27 cellular contexts compared by ENCODE assay signal in genomic region chr10:685613-686012, GRCh38.
"Had no signal": no experiment of that assay in that cellular context is flagged by ENCODE, and none has a peak within 500 bp of the region (broad histone marks: within the 10 kb centered on the region; RNA-seq: fewer than 3 reads in every experiment).

No MANE protein-coding gene starts in this region.

- H3K27ac ChIP-seq: suprapubic skin, testis, thoracic aorta, thyroid gland, tibial artery, upper lobe of left lung, upper lobe of right lung, uterus, vagina had no signal

- H3K9me3 ChIP-seq: stomach, suprapubic skin, testis, thoracic aorta, thyroid gland, tibial artery, tibial nerve, transverse colon, upper lobe of left lung, upper lobe of right lung, uterus, vagina had no signal

- ATAC-seq: stimulated activated effector memory CD8-positive, alpha-beta T cell treated with anti-CD3 and anti-CD28 coated beads, Interleukin-12 subunit alpha, Interleukin-12 subunit beta, amount 100 ng/mL, for 72 hours; stimulated activated naive CD8-positive, alpha-beta T cell treated with anti-CD3 and anti-CD28 coated beads, Interleukin-15, Interleukin-2, amounts not matched to agents 100 U/mL and 50 U/mL, for 24 hours; upper lobe of right lung had no signal

- DNase-seq: stimulated activated CD4-positive, alpha-beta T cell treated with anti-CD3 and anti-CD28 coated beads, Interleukin-2, amount 100 ng/mL, for 48 hours; stimulated activated CD4-positive, alpha-beta T cell treated with anti-CD3 and anti-CD28 coated beads, Interleukin-4, amount 100 ng/mL, for 1 hour; stimulated activated CD4-positive, alpha-beta T cell treated with anti-CD3 and anti-CD28 coated beads, Interleukin-4, amount 100 ng/mL, for 24 hours; stimulated activated CD4-positive, alpha-beta T cell treated with anti-CD3 and anti-CD28 coated beads, Interleukin-4, amount 100 ng/mL, for 4 hours; stimulated activated CD8-positive, alpha-beta memory T cell treated with anti-CD3 and anti-CD28 coated beads, Interleukin-4, amount 100 ng/mL, for 48 hours; stimulated activated naive CD4-positive, alpha-beta T cell; stimulated activated naive CD4-positive, alpha-beta T cell treated with Interleukin-2 at 50 U/mL for 16 hours; stimulated activated naive CD8-positive, alpha-beta T cell treated with anti-CD3 and anti-CD28 coated beads, Interleukin-15, amount 100 ng/mL, for 72 hours; stimulated activated naive CD8-positive, alpha-beta T cell treated with anti-CD3 and anti-CD28 coated beads, Interleukin-15, Interleukin-2, amounts not matched to agents 100 U/mL and 50 U/mL, for 24 hours; stomach; substantia nigra; testis; thyroid gland; tibial artery; transverse colon; trophoblast cell; upper lobe of right lung; uterus had no signal

- H3K36me3 ChIP-seq: stomach, suprapubic skin, thoracic aorta, thyroid gland, tibial artery, tibial nerve, transverse colon, upper lobe of left lung, upper lobe of right lung, uterus, vagina had no signal

- H3K4me3 Mint-ChIP-seq: stimulated activated effector memory CD8-positive, alpha-beta T cell treated with anti-CD3 and anti-CD28 coated beads, Interleukin-12 subunit alpha, Interleukin-12 subunit beta, amount 100 ng/mL, for 72 hours; stimulated activated memory B cell treated with anti-CD40 and anti-IgM and Interleukin-4, amounts not matched to agents 10 μg/mL and 1 μg/mL and 100 μg/mL, for 72 hours; stimulated activated naive CD8-positive, alpha-beta T cell treated with anti-CD3 and anti-CD28 coated beads, Interleukin-15, amount 100 ng/mL, for 72 hours; stimulated activated naive CD8-positive, alpha-beta T cell treated with anti-CD3 and anti-CD28 coated beads, Interleukin-15, Interleukin-2, amounts not matched to agents 100 ng/mL and 50 ng/mL, for 24 hours had no signal

- H3K27ac Mint-ChIP-seq: stimulated activated effector memory CD8-positive, alpha-beta T cell treated with anti-CD3 and anti-CD28 coated beads, Interleukin-12 subunit alpha, Interleukin-12 subunit beta, amount 100 ng/mL, for 72 hours; stimulated activated memory B cell treated with anti-CD40 and anti-IgM and Interleukin-4, amounts not matched to agents 10 μg/mL and 1 μg/mL and 100 μg/mL, for 72 hours; stimulated activated naive CD8-positive, alpha-beta T cell treated with anti-CD3 and anti-CD28 coated beads, Interleukin-15, amount 100 ng/mL, for 72 hours; stimulated activated naive CD8-positive, alpha-beta T cell treated with anti-CD3 and anti-CD28 coated beads, Interleukin-15, Interleukin-2, amounts not matched to agents 100 ng/mL and 50 ng/mL, for 24 hours; type B pancreatic cell had no signal

- H3K9me3 Mint-ChIP-seq: stimulated activated effector memory CD8-positive, alpha-beta T cell treated with anti-CD3 and anti-CD28 coated beads, Interleukin-12 subunit alpha, Interleukin-12 subunit beta, amount 100 ng/mL, for 72 hours; stimulated activated naive CD8-positive, alpha-beta T cell treated with anti-CD3 and anti-CD28 coated beads, Interleukin-15, amount 100 ng/mL, for 72 hours; stimulated activated naive CD8-positive, alpha-beta T cell treated with anti-CD3 and anti-CD28 coated beads, Interleukin-15, Interleukin-2, amounts not matched to agents 100 ng/mL and 50 ng/mL, for 24 hours; type B pancreatic cell had no signal

- H3K4me1 Mint-ChIP-seq: stimulated activated effector memory CD8-positive, alpha-beta T cell treated with anti-CD3 and anti-CD28 coated beads, Interleukin-12 subunit alpha, Interleukin-12 subunit beta, amount 100 ng/mL, for 72 hours; stimulated activated memory B cell treated with anti-CD40 and anti-IgM and Interleukin-4, amounts not matched to agents 10 μg/mL and 1 μg/mL and 100 μg/mL, for 72 hours had no signal

- H3K4me3 ChIP-seq: stomach, suprapubic skin, testis, thoracic aorta, thyroid gland, tibial artery, tibial nerve, transverse colon, upper lobe of left lung, upper lobe of right lung, uterus, vagina had no signal

- H3K36me3 Mint-ChIP-seq: stimulated activated effector memory CD8-positive, alpha-beta T cell treated with anti-CD3 and anti-CD28 coated beads, Interleukin-12 subunit alpha, Interleukin-12 subunit beta, amount 100 ng/mL, for 72 hours; stimulated activated memory B cell treated with anti-CD40 and anti-IgM and Interleukin-4, amounts not matched to agents 10 μg/mL and 1 μg/mL and 100 μg/mL, for 72 hours had no signal

- H3K27me3 ChIP-seq: suprapubic skin, testis, thyroid gland, tibial artery, tibial nerve, transverse colon, upper lobe of left lung, upper lobe of right lung, uterus, vagina had no signal
